ENCODE assay signal across 1 cellular context in the genomic region with DNA sequence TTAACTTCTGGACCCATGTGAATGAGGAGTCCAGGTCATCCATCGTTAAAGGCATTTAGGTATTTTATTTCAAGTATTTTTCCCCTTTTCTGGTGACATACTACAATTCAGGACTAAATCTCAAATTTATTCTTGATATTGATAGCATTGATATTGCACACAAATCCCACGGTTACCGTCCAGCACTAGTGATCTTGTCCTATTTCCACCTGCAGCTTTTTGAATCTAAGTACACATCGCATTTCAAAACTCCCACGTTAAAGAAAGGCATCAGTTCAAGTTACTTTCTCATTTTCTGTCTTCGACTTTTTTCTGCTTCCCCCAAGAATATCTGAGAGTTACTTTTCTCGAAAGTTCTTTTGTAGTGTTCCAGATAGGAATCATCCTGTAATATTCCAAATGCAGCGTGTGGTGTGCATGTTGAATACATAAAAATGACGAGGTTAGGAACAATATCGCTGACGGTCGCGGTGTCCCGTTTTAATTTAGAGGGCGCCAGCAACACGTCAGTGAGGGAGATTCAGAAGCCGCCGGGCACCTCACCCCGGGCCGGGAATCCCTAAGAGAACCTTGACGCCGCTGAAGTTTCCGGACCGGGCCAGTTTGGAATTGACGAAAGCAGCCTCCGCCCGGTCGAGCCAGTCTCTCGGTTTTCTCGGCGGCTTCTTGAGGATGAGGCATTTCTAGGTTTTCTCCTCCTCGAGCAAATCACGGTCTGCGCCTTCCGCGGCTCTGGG.
TF ChIP-seq lines count a peak whose summit lies in the region.

No MANE protein-coding gene starts in this region.

TF ChIP-seq in SK-N-SH, 30 proteins besides CTCF, POLR2A, EP300 and RAD21 (continued from another document):
- TF ChIP-seq MEF2A (IDR thresholded peaks at IDR 0.05; ENCODE audit: borderline replicate concordance, low read depth): no peak
- TF ChIP-seq, protein P1, sequence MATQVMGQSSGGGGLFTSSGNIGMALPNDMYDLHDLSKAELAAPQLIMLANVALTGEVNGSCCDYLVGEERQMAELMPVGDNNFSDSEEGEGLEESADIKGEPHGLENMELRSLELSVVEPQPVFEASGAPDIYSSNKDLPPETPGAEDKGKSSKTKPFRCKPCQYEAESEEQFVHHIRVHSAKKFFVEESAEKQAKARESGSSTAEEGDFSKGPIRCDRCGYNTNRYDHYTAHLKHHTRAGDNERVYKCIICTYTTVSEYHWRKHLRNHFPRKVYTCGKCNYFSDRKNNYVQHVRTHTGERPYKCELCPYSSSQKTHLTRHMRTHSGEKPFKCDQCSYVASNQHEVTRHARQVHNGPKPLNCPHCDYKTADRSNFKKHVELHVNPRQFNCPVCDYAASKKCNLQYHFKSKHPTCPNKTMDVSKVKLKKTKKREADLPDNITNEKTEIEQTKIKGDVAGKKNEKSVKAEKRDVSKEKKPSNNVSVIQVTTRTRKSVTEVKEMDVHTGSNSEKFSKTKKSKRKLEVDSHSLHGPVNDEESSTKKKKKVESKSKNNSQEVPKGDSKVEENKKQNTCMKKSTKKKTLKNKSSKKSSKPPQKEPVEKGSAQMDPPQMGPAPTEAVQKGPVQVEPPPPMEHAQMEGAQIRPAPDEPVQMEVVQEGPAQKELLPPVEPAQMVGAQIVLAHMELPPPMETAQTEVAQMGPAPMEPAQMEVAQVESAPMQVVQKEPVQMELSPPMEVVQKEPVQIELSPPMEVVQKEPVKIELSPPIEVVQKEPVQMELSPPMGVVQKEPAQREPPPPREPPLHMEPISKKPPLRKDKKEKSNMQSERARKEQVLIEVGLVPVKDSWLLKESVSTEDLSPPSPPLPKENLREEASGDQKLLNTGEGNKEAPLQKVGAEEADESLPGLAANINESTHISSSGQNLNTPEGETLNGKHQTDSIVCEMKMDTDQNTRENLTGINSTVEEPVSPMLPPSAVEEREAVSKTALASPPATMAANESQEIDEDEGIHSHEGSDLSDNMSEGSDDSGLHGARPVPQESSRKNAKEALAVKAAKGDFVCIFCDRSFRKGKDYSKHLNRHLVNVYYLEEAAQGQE (IDR thresholded peaks at IDR 0.05; ENCODE audit: low read depth, low read length): no peak
- no peak for TF ChIP-seq FOSL2 (IDR thresholded peaks at IDR 0.05; ENCODE audit: borderline replicate concordance, low read depth)
- no peak for TF ChIP-seq YY1 (IDR thresholded peaks at IDR 0.05; ENCODE audit: low read depth)
- TF ChIP-seq EZH2phosphoT487 (IDR thresholded peaks at IDR 0.05; ENCODE audit: borderline replicate concordance, low read depth): no peak
- no peak for TF ChIP-seq POLR2AphosphoS5 (IDR thresholded peaks at IDR 0.05; ENCODE audit: low read depth, low read length)
- TF ChIP-seq FOXM1 (IDR thresholded peaks at IDR 0.05; ENCODE audit: low read depth): no peak
- no peak for TF ChIP-seq FOXJ3 (CRISPR knock-in tag; IDR thresholded peaks at IDR 0.05)
- TF ChIP-seq RFX5 (IDR thresholded peaks at IDR 0.05; ENCODE audit: low read length): no peak
- no peak for TF ChIP-seq TAF1 (IDR thresholded peaks at IDR 0.05; ENCODE audit: borderline replicate concordance, low read depth, low read length)
- no peak for TF ChIP-seq RXRA (IDR thresholded peaks at IDR 0.05; ENCODE audit: borderline replicate concordance, low read depth)
- TF ChIP-seq MXI1 (IDR thresholded peaks at IDR 0.05; ENCODE audit: low read depth, low read length): no peak
- no peak for TF ChIP-seq ELF1 (IDR thresholded peaks at IDR 0.05)
- TF ChIP-seq GABPA (IDR thresholded peaks at IDR 0.05; ENCODE audit: low read depth): no peak
- TF ChIP-seq, protein P2, sequence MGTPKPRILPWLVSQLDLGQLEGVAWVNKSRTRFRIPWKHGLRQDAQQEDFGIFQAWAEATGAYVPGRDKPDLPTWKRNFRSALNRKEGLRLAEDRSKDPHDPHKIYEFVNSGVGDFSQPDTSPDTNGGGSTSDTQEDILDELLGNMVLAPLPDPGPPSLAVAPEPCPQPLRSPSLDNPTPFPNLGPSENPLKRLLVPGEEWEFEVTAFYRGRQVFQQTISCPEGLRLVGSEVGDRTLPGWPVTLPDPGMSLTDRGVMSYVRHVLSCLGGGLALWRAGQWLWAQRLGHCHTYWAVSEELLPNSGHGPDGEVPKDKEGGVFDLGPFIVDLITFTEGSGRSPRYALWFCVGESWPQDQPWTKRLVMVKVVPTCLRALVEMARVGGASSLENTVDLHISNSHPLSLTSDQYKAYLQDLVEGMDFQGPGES (IDR thresholded peaks at IDR 0.05; ENCODE audit: low read depth, low read length): no peak
